In the genomic region with DNA sequence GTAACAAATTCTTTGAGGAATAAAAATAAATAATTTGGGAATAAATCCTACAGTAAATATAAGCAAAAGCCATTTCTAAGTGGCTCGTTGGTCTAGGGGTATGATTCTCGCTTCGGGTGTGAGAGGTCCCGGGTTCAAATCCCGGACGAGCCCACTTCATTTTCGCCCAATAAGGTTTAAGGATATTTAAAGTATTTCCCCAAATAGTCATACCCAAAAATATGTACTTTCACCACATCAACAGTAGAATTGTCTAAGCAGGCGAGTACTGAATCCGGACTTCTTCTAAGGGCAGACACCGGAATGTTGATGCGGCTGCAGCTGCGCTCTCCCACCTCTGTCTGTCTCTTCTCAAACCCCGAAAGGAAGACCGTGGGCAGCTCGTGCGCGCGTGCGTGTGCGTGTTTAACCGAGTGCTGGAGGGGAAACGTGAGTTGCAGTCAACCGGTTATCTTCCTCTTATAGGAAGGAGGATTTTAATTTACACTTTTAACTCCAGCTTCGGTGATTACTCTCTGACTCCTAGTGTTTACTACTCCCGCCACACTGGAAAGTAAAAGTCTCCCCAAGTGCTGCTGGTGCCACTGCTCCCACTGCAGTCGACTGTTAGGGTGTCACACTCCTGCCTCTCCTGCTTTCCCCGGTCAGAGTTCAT, we compare ENCODE assay signal across 8 cellular contexts.
DNase-seq lines count a peak whose midpoint lies in the region; ATAC-seq and TF ChIP-seq lines count a peak whose summit lies in the region.

No MANE protein-coding gene starts in this region.

- TF ChIP-seq CTCF in AG04450 (IDR thresholded peaks at IDR 0.05; ENCODE audit: low read depth, low read length) (no peak), progenitor cell of endocrine pancreas (IDR thresholded peaks at IDR 0.05; ENCODE audit: unreplicated experiment) (no peak)

- POLR2A ChIA-PET in AG04450 (lab: Yijun Ruan, JAX) = interaction anchor here (0.5 kb wide), 1 partner anchor 497 kb away, joined by 3 read pairs; no protein-coding TSS in a partner anchor

- intact Hi-C loops in posterior vena cava (cut with DNase I) = no loop called here

- CTCF ChIA-PET in AG04450 (lab: Charles Lee) = interaction anchor here (1.4 to 2.0 kb wide), 3 partner anchors 13 to 496 kb away, joined by 4 to 11 read pairs (median 7); no protein-coding TSS in a partner anchor

- peaks cover 80% of the 10 kb centered on the region for H3K27me3 Mint-ChIP-seq in T-helper 1 cell treated with Interleukin-12 subunit alpha and Interleukin-12 subunit beta and Interleukin-4 antibody, amounts not matched to agents 30 μg/mL and 1 μg/mL, for 36 hours (ENCODE audit: low read depth)
- peaks cover 45% of the 10 kb centered on the region for H3K27me3 Mint-ChIP-seq in progenitor cell of endocrine pancreas

- H3K9me3 ChIP-seq in AG04450 (ENCODE audit: control insufficient read depth, insufficient read depth, low read length) = no peaks in the 10 kb centered on the region

- DNase-seq in AG04450 (ENCODE audit: low read depth, low spot score) (peak; percentile 80), epithelial cell of prostate (ENCODE audit: low read depth, low spot score) (peak; percentile 80), progenitor cell of endocrine pancreas (ENCODE audit: low spot score, unreplicated experiment) (no peak), cortex of kidney (lab: John Stamatoyannopoulos, UW) (no peak), posterior vena cava (ENCODE audit: low spot score) (no peak)
- DNase-seq in Jurkat, Clone E6-1 (ENCODE audit: low read depth, low spot score) = peak; percentile 79

- H3K27ac ChIP-seq in AG04450 (ENCODE audit: low read depth, low read length) (no peak overlapping the region), epithelial cell of prostate (peak overlapping the region; percentile 12)

- peaks cover 2% of the 10 kb centered on the region for H3K36me3 Mint-ChIP-seq in T-helper 1 cell treated with Interleukin-12 subunit alpha and Interleukin-12 subunit beta and Interleukin-4 antibody, amounts not matched to agents 30 μg/mL and 1 μg/mL, for 36 hours (ENCODE audit: low read depth)
- no peaks in the 10 kb centered on the region for H3K36me3 Mint-ChIP-seq in progenitor cell of endocrine pancreas (ENCODE audit: insufficient read depth)

- peak overlapping the region; percentile 62 for H3K4me3 ChIP-seq in AG04450 (ENCODE audit: low read depth, low read length)
- peak overlapping the region; percentile 55 for H3K4me3 ChIP-seq in Jurkat, Clone E6-1 (ENCODE audit: low read length)

- H3K27ac Mint-ChIP-seq in T-helper 1 cell treated with Interleukin-12 subunit alpha and Interleukin-12 subunit beta and Interleukin-4 antibody, amounts not matched to agents 30 μg/mL and 1 μg/mL, for 36 hours = no peak overlapping the region
- H3K27ac Mint-ChIP-seq in progenitor cell of endocrine pancreas = peak overlapping the region; percentile 94

- peaks cover 5% of the 10 kb centered on the region for H3K9me3 Mint-ChIP-seq in T-helper 1 cell treated with Interleukin-12 subunit alpha and Interleukin-12 subunit beta and Interleukin-4 antibody, amounts not matched to agents 30 μg/mL and 1 μg/mL, for 36 hours
- no peaks in the 10 kb centered on the region for H3K9me3 Mint-ChIP-seq in progenitor cell of endocrine pancreas (ENCODE audit: low read depth)

- H3K27me3 ChIP-seq in AG04450 (ENCODE audit: control insufficient read depth, insufficient read depth, low read length) = no peaks in the 10 kb centered on the region

- H3K4me3 Mint-ChIP-seq in T-helper 1 cell treated with Interleukin-12 subunit alpha and Interleukin-12 subunit beta and Interleukin-4 antibody, amounts not matched to agents 30 μg/mL and 1 μg/mL, for 36 hours = peak overlapping the region; percentile 78
- H3K4me3 Mint-ChIP-seq in progenitor cell of endocrine pancreas (ENCODE audit: low read depth) = peak overlapping the region; percentile 82

- H3K4me1 Mint-ChIP-seq in T-helper 1 cell treated with Interleukin-12 subunit alpha and Interleukin-12 subunit beta and Interleukin-4 antibody, amounts not matched to agents 30 μg/mL and 1 μg/mL, for 36 hours (ENCODE audit: low read depth) = peaks cover 11% of the 10 kb centered on the region
- peaks cover 8% of the 10 kb centered on the region for H3K4me1 Mint-ChIP-seq in progenitor cell of endocrine pancreas (ENCODE audit: low read depth)

- peak; percentile 75 for ATAC-seq in GM18502 (IDR thresholded peaks at IDR 0.05; ENCODE audit: poor library complexity, unreplicated experiment)

Comparison
In these comparisons a context has a peak if more than half of its experiments do, and no peak if none do; other contexts are left out.
1. DNase-seq: peak in AG04450 (single experiment), Jurkat, Clone E6-1 (single experiment) and epithelial cell of prostate (single experiment); none in progenitor cell of endocrine pancreas (single experiment), cortex of kidney (single experiment) and posterior vena cava (single experiment).